Comparison of ENCODE assay signal across 1 cellular context in genomic region chr20:1188347-1188746, GRCh38.
TF ChIP-seq lines count a peak whose summit lies in the region.

No MANE protein-coding gene starts in this region.

TF ChIP-seq in K562, 482 proteins besides CTCF, POLR2A, EP300 and RAD21 (continued from another document and continues in another):
- peak; percentile 43; the same call in 1 of the 2 replicates for TF ChIP-seq ZNF407 (IDR thresholded peaks at IDR 0.05; ENCODE audit: low read depth)
- TF ChIP-seq MTA2 (IDR thresholded peaks at IDR 0.05; ENCODE audit: low read depth), result peak; percentile 28; the same call in 1 of the 2 replicates
- no peak for TF ChIP-seq NRF1 (conservative IDR thresholded peaks at IDR 0.05 in 1 of 2, IDR thresholded peaks at IDR 0.05 in 1 of 2)
- TF ChIP-seq ZNF79 (CRISPR knock-in tag; IDR thresholded peaks at IDR 0.05; ENCODE audit: low read depth), result no peak
- no peak for TF ChIP-seq NFATC3 (IDR thresholded peaks at IDR 0.05)
- no peak for TF ChIP-seq ZBTB49 (CRISPR knock-in tag; IDR thresholded peaks at IDR 0.05; ENCODE audit: borderline replicate concordance)
- no peak for TF ChIP-seq FOXP1 (CRISPR knock-in tag; IDR thresholded peaks at IDR 0.05)
- no peak for TF ChIP-seq ZNF277 (CRISPR knock-in tag; IDR thresholded peaks at IDR 0.05; ENCODE audit: borderline replicate concordance)
- no peak for TF ChIP-seq MBD2 (IDR thresholded peaks at IDR 0.05; ENCODE audit: borderline replicate concordance, low read depth)
- peak; percentile 75 for TF ChIP-seq PHF20 (IDR thresholded peaks at IDR 0.05; ENCODE audit: partially characterized antibody)
- peak; percentile 55 for TF ChIP-seq KHSRP (IDR thresholded peaks at IDR 0.05)
- TF ChIP-seq POLR2G (IDR thresholded peaks at IDR 0.05; ENCODE audit: low read depth, low read length), result no peak
- no peak for TF ChIP-seq PHF21A (IDR thresholded peaks at IDR 0.05; ENCODE audit: borderline replicate concordance, low read depth)
- TF ChIP-seq XRCC4 (IDR thresholded peaks at IDR 0.05; ENCODE audit: extremely low read depth, insufficient read depth, insufficient read length), result no peak
- 0 out of 2 replicates have a peak, but pooled peaks have one; percentile 30 for TF ChIP-seq PHB2 (IDR thresholded peaks at IDR 0.05; ENCODE audit: low read depth)
- TF ChIP-seq ZC3H8 (IDR thresholded peaks at IDR 0.05), result no peak
- TF ChIP-seq UBTF (IDR thresholded peaks at IDR 0.05; ENCODE audit: borderline replicate concordance in 1 of 2, low read depth in 2 of 2, low read length in 2 of 2), result no peak
- TF ChIP-seq SRSF3 (IDR thresholded peaks at IDR 0.05; ENCODE audit: insufficient read depth, low read length), result no peak
- TF ChIP-seq ADNP (tag; IDR thresholded peaks at IDR 0.05), result peak; percentile 47; the same call in 1 of the 2 replicates
- TF ChIP-seq YBX1 (IDR thresholded peaks at IDR 0.05), result peak; percentile 30; the same call in 1 of the 2 replicates
- no peak for TF ChIP-seq CEBPG (CRISPR knock-in tag; IDR thresholded peaks at IDR 0.05)
- no peak for TF ChIP-seq CEBPG (tag; conservative IDR thresholded peaks at IDR 0.05 in 1 of 2, IDR thresholded peaks at IDR 0.05 in 1 of 2)
- peak; percentile 84; the same call in 1 of the 2 replicates for TF ChIP-seq OTX1 (CRISPR knock-in tag; IDR thresholded peaks at IDR 0.05)
- no peak for TF ChIP-seq RB1 (IDR thresholded peaks at IDR 0.05; ENCODE audit: low read depth)
- TF ChIP-seq ZBTB33 (CRISPR knock-in tag; IDR thresholded peaks at IDR 0.05), result no peak
- TF ChIP-seq TGIF2 (CRISPR knock-in tag; IDR thresholded peaks at IDR 0.05), result no peak
- no peak for TF ChIP-seq SMAD3 (CRISPR knock-in tag; conservative IDR thresholded peaks at IDR 0.05)
- TF ChIP-seq CUX1 (CRISPR knock-in tag; IDR thresholded peaks at IDR 0.05), result no peak
- TF ChIP-seq ZNF584 (CRISPR knock-in tag; IDR thresholded peaks at IDR 0.05; ENCODE audit: low read depth), result no peak
- 0 out of 4 replicates have a peak, but pooled peaks of 1 of the 2 experiments have one; percentile 34 for TF ChIP-seq TRIM24 (IDR thresholded peaks at IDR 0.05)
- TF ChIP-seq BDP1 (IDR thresholded peaks at IDR 0.05; ENCODE audit: insufficient read depth, insufficient read length), result no peak
- TF ChIP-seq ZNF398 (CRISPR knock-in tag; IDR thresholded peaks at IDR 0.05), result no peak
- no peak for TF ChIP-seq SMAD1 (IDR thresholded peaks at IDR 0.05; ENCODE audit: low read depth, low read length, partially characterized antibody)
- no peak for TF ChIP-seq SAFB (IDR thresholded peaks at IDR 0.05; ENCODE audit: borderline replicate concordance, low read depth, low read length)
- TF ChIP-seq BCOR (IDR thresholded peaks at IDR 0.05), result peak; percentile 38; the same call in 1 of the 2 replicates
- TF ChIP-seq KAT2B (IDR thresholded peaks at IDR 0.05; ENCODE audit: low read depth, low read length), result no peak
- no peak for TF ChIP-seq BCL6 (CRISPR knock-in tag; IDR thresholded peaks at IDR 0.05)
- no peak for TF ChIP-seq FUS (optimal IDR thresholded peaks at IDR 0.05; ENCODE audit: low read depth, low read length)
